ENCODE assay signal across 1 cellular context in genomic region chr4:185004562-185005208, GRCh38.
TF ChIP-seq lines count a peak whose summit lies in the region.

No MANE protein-coding gene starts in this region.

TF ChIP-seq in WTC11, 78 proteins besides CTCF, POLR2A, EP300 and RAD21 (continued from another document and continues in another):
- TF ChIP-seq ZNF532 (CRISPR knock-in tag; IDR thresholded peaks at IDR 0.05; ENCODE audit: borderline replicate concordance) (no peak), HMGA2 (CRISPR knock-in tag; IDR thresholded peaks at IDR 0.05) (no peak), EMX1 (CRISPR knock-in tag; IDR thresholded peaks at IDR 0.05) (no peak), FOXJ3 (CRISPR knock-in tag; IDR thresholded peaks at IDR 0.05; ENCODE audit: borderline replicate concordance) (no peak), SMAD4 (CRISPR knock-in tag; IDR thresholded peaks at IDR 0.05) (no peak), NFATC4 (CRISPR knock-in tag; IDR thresholded peaks at IDR 0.05) (no peak), IRF2 (CRISPR knock-in tag; IDR thresholded peaks at IDR 0.05; ENCODE audit: borderline replicate concordance, low read depth) (no peak), ZNF512 (CRISPR knock-in tag; IDR thresholded peaks at IDR 0.05; ENCODE audit: borderline replicate concordance) (no peak), USF1 (CRISPR knock-in tag; IDR thresholded peaks at IDR 0.05) (peak; percentile 39; the same call in 1 of the 2 replicates), ZNF121 (CRISPR knock-in tag; IDR thresholded peaks at IDR 0.05) (no peak), ZNF138 (CRISPR knock-in tag; conservative IDR thresholded peaks at IDR 0.05) (no peak), MYBL2 (CRISPR knock-in tag; IDR thresholded peaks at IDR 0.05) (no peak), ZNF671 (CRISPR knock-in tag; IDR thresholded peaks at IDR 0.05) (no peak), ZNF396 (CRISPR knock-in tag; IDR thresholded peaks at IDR 0.05; ENCODE audit: borderline replicate concordance) (no peak), HMGXB4 (CRISPR knock-in tag; IDR thresholded peaks at IDR 0.05) (no peak), ZSCAN18 (CRISPR knock-in tag; IDR thresholded peaks at IDR 0.05) (no peak), USF2 (CRISPR knock-in tag; IDR thresholded peaks at IDR 0.05) (no peak), AFF4 (CRISPR knock-in tag; IDR thresholded peaks at IDR 0.05; ENCODE audit: borderline replicate concordance) (no peak), ZBTB43 (CRISPR knock-in tag; IDR thresholded peaks at IDR 0.05) (0 out of 2 replicates have a peak, but pooled peaks have one; percentile 58), ARID4B (CRISPR knock-in tag; IDR thresholded peaks at IDR 0.05; ENCODE audit: borderline replicate concordance) (no peak; the same call in 1 of the 2 replicates), NR3C1 (CRISPR knock-in tag; conservative IDR thresholded peaks at IDR 0.05; ENCODE audit: low read depth) (0 out of 2 replicates have a peak, but pooled peaks have one; percentile 30), SOX15 (CRISPR knock-in tag; IDR thresholded peaks at IDR 0.05) (no peak), ZBTB21 (CRISPR knock-in tag; IDR thresholded peaks at IDR 0.05; ENCODE audit: borderline replicate concordance) (no peak), RORB (CRISPR knock-in tag; IDR thresholded peaks at IDR 0.05) (no peak), ZNF281 (CRISPR knock-in tag; IDR thresholded peaks at IDR 0.05) (no peak), ATF1 (CRISPR knock-in tag; IDR thresholded peaks at IDR 0.05) (no peak), SP1 (CRISPR knock-in tag; conservative IDR thresholded peaks at IDR 0.05) (no peak)
